Comparison of ENCODE assay signal across 17 cellular contexts in the genomic region with DNA sequence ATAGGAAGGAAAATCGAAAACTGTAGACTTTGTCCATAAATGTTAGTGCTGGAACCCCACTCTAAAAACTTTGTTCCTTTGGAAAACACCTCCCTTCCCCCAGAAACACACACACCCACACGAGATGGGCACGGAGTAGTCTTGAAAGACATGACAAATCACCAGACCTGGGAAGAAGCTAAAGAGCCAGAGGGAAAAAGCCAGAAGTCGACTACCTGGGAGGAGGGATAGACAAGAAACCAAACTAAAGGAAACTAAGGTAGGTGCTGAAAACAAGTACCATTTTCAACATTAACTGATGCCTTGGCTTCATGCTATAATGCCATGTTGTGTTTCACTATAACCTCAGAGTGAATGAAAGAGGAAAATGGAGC. TPM values are rescaled to one million over a fixed set of nuclear protein-coding genes. Genes with fewer than 3 reads are reported as not detected.
"Had no signal": no experiment of that assay in that cellular context is flagged by ENCODE, and none has a peak within 500 bp of the region (broad histone marks: within the 10 kb centered on the region; RNA-seq: fewer than 3 reads in every experiment).

No MANE protein-coding gene starts in this region.

- H3K27ac ChIP-seq: foreskin keratinocyte, right lobe of liver, suprapubic skin, upper lobe of left lung, WERI-Rb-1 had no signal

- H3K27ac Mint-ChIP-seq: activated CD4-positive, alpha-beta memory T cell treated with anti-CD3 and anti-CD28 coated beads for 36 hours; activated CD4-positive, alpha-beta T cell treated with anti-CD3 and anti-CD28 coated beads for 36 hours; activated CD8-positive, alpha-beta memory T cell treated with anti-CD3 and anti-CD28 coated beads, Interleukin-2, amount 10 ng/mL, durations not matched to agents 7 days and 5 days; activated T-helper 2 cell treated with anti-CD3 and anti-CD28 coated beads, Interferon-gamma antibody, Interleukin-2, Interleukin-4, amounts not matched to agents 10 μg/mL and 5 μg/mL and 100 μg/mL, durations not matched to agents 14 hours and 24 hours and 36 hours; natural killer cell; stimulated activated naive CD8-positive, alpha-beta T cell treated with anti-CD3 and anti-CD28 coated beads, Interleukin-15, Interleukin-2, amounts not matched to agents 100 ng/mL and 50 ng/mL, for 24 hours had no signal

- DNase-seq: activated CD4-positive, alpha-beta memory T cell treated with anti-CD3 and anti-CD28 coated beads for 36 hours; activated CD4-positive, alpha-beta T cell treated with anti-CD3 and anti-CD28 coated beads for 36 hours; activated CD8-positive, alpha-beta memory T cell treated with anti-CD3 and anti-CD28 coated beads, Interleukin-2, amount 10 ng/mL, durations not matched to agents 7 days and 5 days; activated naive CD4-positive, alpha-beta T cell treated with anti-CD3 and anti-CD28 coated beads, Interleukin-2, amount 50 U/mL, for 16 hours; activated T-cell treated with anti-CD3 and anti-CD28 coated beads, Interleukin-2, amount 50 U/mL, for 1 hour; cortex of kidney; effector CD8-positive, alpha-beta T cell; foreskin keratinocyte; glutamatergic neuron; natural killer cell; right lobe of liver; upper lobe of left lung; WERI-Rb-1 had no signal

- H3K4me3 ChIP-seq: body of pancreas, right lobe of liver, suprapubic skin, upper lobe of left lung had no signal

- H3K36me3 ChIP-seq: right lobe of liver, suprapubic skin, upper lobe of left lung, WERI-Rb-1 had no signal

- H3K27me3 Mint-ChIP-seq: stimulated activated naive CD8-positive, alpha-beta T cell treated with anti-CD3 and anti-CD28 coated beads, Interleukin-15, Interleukin-2, amounts not matched to agents 100 ng/mL and 50 ng/mL, for 24 hours had no signal

- H3K9me3 ChIP-seq: body of pancreas, right lobe of liver, suprapubic skin, upper lobe of left lung had no signal

- H3K4me3 Mint-ChIP-seq: activated CD4-positive, alpha-beta memory T cell treated with anti-CD3 and anti-CD28 coated beads for 36 hours; activated CD4-positive, alpha-beta T cell treated with anti-CD3 and anti-CD28 coated beads for 36 hours; activated CD8-positive, alpha-beta memory T cell treated with anti-CD3 and anti-CD28 coated beads, Interleukin-2, amount 10 ng/mL, durations not matched to agents 7 days and 5 days; natural killer cell; stimulated activated naive CD8-positive, alpha-beta T cell treated with anti-CD3 and anti-CD28 coated beads, Interleukin-15, Interleukin-2, amounts not matched to agents 100 ng/mL and 50 ng/mL, for 24 hours had no signal

- H3K4me1 ChIP-seq: foreskin keratinocyte, right lobe of liver, suprapubic skin had no signal

- H3K4me1 Mint-ChIP-seq: activated CD4-positive, alpha-beta T cell treated with anti-CD3 and anti-CD28 coated beads for 36 hours; activated CD8-positive, alpha-beta memory T cell treated with anti-CD3 and anti-CD28 coated beads, Interleukin-2, amount 10 ng/mL, durations not matched to agents 7 days and 5 days; natural killer cell had no signal

- H3K36me3 Mint-ChIP-seq: activated CD4-positive, alpha-beta memory T cell treated with anti-CD3 and anti-CD28 coated beads for 36 hours; activated CD8-positive, alpha-beta memory T cell treated with anti-CD3 and anti-CD28 coated beads, Interleukin-2, amount 10 ng/mL, durations not matched to agents 7 days and 5 days; natural killer cell had no signal

- H3K27me3 ChIP-seq: body of pancreas, right lobe of liver, upper lobe of left lung had no signal

- H3K9me3 Mint-ChIP-seq: activated CD4-positive, alpha-beta memory T cell treated with anti-CD3 and anti-CD28 coated beads for 36 hours; activated T-helper 2 cell treated with anti-CD3 and anti-CD28 coated beads, Interferon-gamma antibody, Interleukin-2, Interleukin-4, amounts not matched to agents 10 μg/mL and 5 μg/mL and 100 μg/mL, durations not matched to agents 14 hours and 24 hours and 36 hours; natural killer cell; stimulated activated naive CD8-positive, alpha-beta T cell treated with anti-CD3 and anti-CD28 coated beads, Interleukin-15, Interleukin-2, amounts not matched to agents 100 ng/mL and 50 ng/mL, for 24 hours had no signal

RNA-seq across cellular contexts. Expression of a gene that starts 0.9 kb away (rescaled TPM):
- polyA plus RNA-seq: foreskin keratinocyte had no signal

RNA-seq across cellular contexts. Expression of a gene that starts 23.3 kb away (rescaled TPM):
- polyA plus RNA-seq: foreskin keratinocyte had no signal

RNA-seq across cellular contexts. Expression of a gene that starts 41.1 kb away (rescaled TPM):
- polyA plus RNA-seq: foreskin keratinocyte had no signal
